Comparison of ENCODE assay signal across 27 cellular contexts in genomic region chr6:133052465-133052864, GRCh38.
"Had no signal": no experiment of that assay in that cellular context is flagged by ENCODE, and none has a peak within 500 bp of the region (broad histone marks: within the 10 kb centered on the region; RNA-seq: fewer than 3 reads in every experiment).

No MANE protein-coding gene starts in this region.

- ATAC-seq: stimulated activated effector memory CD8-positive, alpha-beta T cell treated with anti-CD3 and anti-CD28 coated beads, Interleukin-12 subunit alpha, Interleukin-12 subunit beta, amount 100 ng/mL, for 72 hours; stimulated activated memory B cell treated with anti-CD40 and anti-IgM and Interleukin-4, amounts not matched to agents 10 μg/mL and 1 μg/mL and 100 μg/mL, for 72 hours; stimulated activated naive B cell treated with anti-CD40 and anti-IgM and Interleukin-4, amounts not matched to agents 10 μg/mL and 1 μg/mL and 100 μg/mL, for 72 hours; stimulated activated naive CD8-positive, alpha-beta T cell treated with anti-CD3 and anti-CD28 coated beads, Interleukin-15, amount 100 ng/mL, for 72 hours; stimulated activated naive CD8-positive, alpha-beta T cell treated with anti-CD3 and anti-CD28 coated beads, Interleukin-15, Interleukin-2, amounts not matched to agents 100 U/mL and 50 U/mL, for 24 hours; upper lobe of right lung had no signal

- H3K4me1 ChIP-seq: stomach, suprapubic skin, testis, transverse colon, upper lobe of left lung, upper lobe of right lung, uterus, vagina had no signal

- H3K4me3 ChIP-seq: stomach, suprapubic skin, testis, thoracic aorta, thyroid gland, tibial artery, tibial nerve, transverse colon, upper lobe of left lung, upper lobe of right lung, uterus, vagina had no signal

- H3K27ac ChIP-seq: stomach, suprapubic skin, testis, thoracic aorta, thyroid gland, tibial artery, tibial nerve, transverse colon, upper lobe of left lung, upper lobe of right lung, uterus, vagina had no signal

- H3K36me3 ChIP-seq: stomach, suprapubic skin, thoracic aorta, thyroid gland, tibial artery, tibial nerve, transverse colon, upper lobe of left lung, upper lobe of right lung, uterus, vagina had no signal

- DNase-seq: stimulated activated CD4-positive, alpha-beta T cell treated with anti-CD3 and anti-CD28 coated beads, Interleukin-2, amount 100 ng/mL, for 48 hours; stimulated activated CD4-positive, alpha-beta T cell treated with anti-CD3 and anti-CD28 coated beads, Interleukin-4, amount 100 ng/mL, for 1 hour; stimulated activated CD4-positive, alpha-beta T cell treated with anti-CD3 and anti-CD28 coated beads, Interleukin-4, amount 100 ng/mL, for 24 hours; stimulated activated CD4-positive, alpha-beta T cell treated with anti-CD3 and anti-CD28 coated beads, Interleukin-4, amount 100 ng/mL, for 4 hours; stimulated activated CD8-positive, alpha-beta memory T cell treated with anti-CD3 and anti-CD28 coated beads, Interleukin-4, amount 100 ng/mL, for 48 hours; stimulated activated naive B cell treated with anti-CD40 and anti-IgM and Interleukin-4, amounts not matched to agents 10 μg/mL and 1 μg/mL and 100 μg/mL, for 72 hours; stimulated activated naive CD4-positive, alpha-beta T cell; stimulated activated naive CD4-positive, alpha-beta T cell treated with Interleukin-2 at 50 U/mL for 16 hours; stimulated activated naive CD8-positive, alpha-beta T cell treated with anti-CD3 and anti-CD28 coated beads, Interleukin-15, amount 100 ng/mL, for 72 hours; stimulated activated naive CD8-positive, alpha-beta T cell treated with anti-CD3 and anti-CD28 coated beads, Interleukin-15, Interleukin-2, amounts not matched to agents 100 U/mL and 50 U/mL, for 24 hours; stomach; substantia nigra; testis; thyroid gland; tibial artery; transverse colon; trophoblast cell; upper lobe of left lung; upper lobe of right lung; uterus had no signal

- H3K27me3 ChIP-seq: stomach, suprapubic skin, testis, thyroid gland, tibial artery, tibial nerve, transverse colon, upper lobe of left lung, upper lobe of right lung, uterus, vagina had no signal

- FAIRE-seq: urothelium cell line had no signal

- H3K9me3 ChIP-seq: stomach, suprapubic skin, testis, thoracic aorta, thyroid gland, tibial artery, tibial nerve, transverse colon, upper lobe of left lung, upper lobe of right lung, uterus, vagina had no signal
